1 cellular context compared by ENCODE assay signal in genomic region chrX:119895843-119896326, GRCh38.
TF ChIP-seq lines count a peak whose summit lies in the region.

AKAP14 (plus strand) TSS chrX:119895893; CDS start chrX:119903224, 7,331 bp downstream.

TF ChIP-seq in WTC11, 78 proteins besides CTCF, POLR2A, EP300 and RAD21 (continued from another document):
- TF ChIP-seq PRDM15 (CRISPR knock-in tag; IDR thresholded peaks at IDR 0.05), result no peak
- TF ChIP-seq ZBTB21 (CRISPR knock-in tag; IDR thresholded peaks at IDR 0.05; ENCODE audit: borderline replicate concordance), result no peak
- no peak for TF ChIP-seq IRF1 (CRISPR knock-in tag; IDR thresholded peaks at IDR 0.05)
